22 cellular contexts compared by ENCODE assay signal in the genomic region with DNA sequence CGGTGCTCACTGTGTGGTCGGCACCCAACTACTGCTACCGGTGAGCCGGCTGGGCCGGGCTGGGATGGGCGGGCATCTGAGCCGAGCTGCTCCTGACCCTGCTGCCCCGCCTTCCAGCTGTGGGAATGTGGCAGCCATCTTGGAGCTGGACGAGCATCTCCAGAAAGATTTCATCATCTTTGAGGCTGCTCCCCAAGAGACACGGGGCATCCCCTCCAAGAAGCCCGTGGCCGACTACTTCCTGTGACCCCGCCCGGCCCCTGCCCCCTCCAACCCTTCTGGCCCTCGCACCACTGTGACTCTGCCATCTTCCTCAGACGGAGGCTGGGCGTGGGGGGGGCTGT. TPM values are rescaled to one million over a fixed set of nuclear protein-coding genes. Genes with fewer than 3 reads are reported as not detected.
DNase-seq lines count a peak whose midpoint lies in the region; ATAC-seq, FAIRE-seq and TF ChIP-seq lines count a peak whose summit lies in the region.
"Had no signal": no experiment of that assay in that cellular context is flagged by ENCODE, and none has a peak within 500 bp of the region (broad histone marks: within the 10 kb centered on the region; RNA-seq: fewer than 3 reads in every experiment).

No MANE protein-coding gene starts in this region.

- no peak for FAIRE-seq in HepG2 (lab: Jason Lieb, UNC)
- FAIRE-seq: A549 had no signal

- no peak overlapping the region for H3K9ac ChIP-seq in HepG2 (ENCODE audit: insufficient read depth, low read depth, low read length)

- H3K27ac ChIP-seq in HepG2 (ENCODE audit: extremely low read length, insufficient read depth, low read length) (no peak overlapping the region), right lobe of liver (no peak overlapping the region), osteoblast (ENCODE audit: low read depth, low read length) (no peak overlapping the region)
- H3K27ac ChIP-seq: A549, upper lobe of right lung had no signal

- H4K20me1 ChIP-seq in HepG2 (ENCODE audit: insufficient read depth, low read length) (no peaks in the 10 kb centered on the region), osteoblast (ENCODE audit: insufficient read depth, low read length) (no peaks in the 10 kb centered on the region)

- no peak for TF ChIP-seq RAD21 in HepG2 (CRISPR knock-in tag; IDR thresholded peaks at IDR 0.05)

- H3K4me2 ChIP-seq in HepG2 (ENCODE audit: low read depth, low read length): no peak overlapping the region
- H3K4me2 ChIP-seq in osteoblast (ENCODE audit: insufficient read depth, low read length): no peak overlapping the region
- H3K4me2 ChIP-seq: A549 had no signal

- ATAC-seq in HepG2: no peak
- ATAC-seq in right lobe of liver: no peak
- no peak for ATAC-seq in GM18861 (IDR thresholded peaks at IDR 0.05; ENCODE audit: unreplicated experiment)
- no peak for ATAC-seq in HG02763 (IDR thresholded peaks at IDR 0.05; ENCODE audit: unreplicated experiment)
- ATAC-seq: PC-3, upper lobe of right lung had no signal

- H3K4me1 ChIP-seq in HepG2 (ENCODE audit: insufficient read depth, low read length) (peaks cover 47% of the 10 kb centered on the region), right lobe of liver (peaks cover 0 to 8% (median 3%) of the 10 kb centered on the region in 4 donors), osteoblast (ENCODE audit: insufficient read depth, low read length) (no peaks in the 10 kb centered on the region)
- H3K4me1 ChIP-seq: upper lobe of right lung had no signal

- H2AFZ ChIP-seq in HepG2 (ENCODE audit: low read length) (no peak overlapping the region), osteoblast (ENCODE audit: low read length) (no peak overlapping the region)

- H3K9me3 ChIP-seq in HepG2 (ENCODE audit: low read length) (no peaks in the 10 kb centered on the region), right lobe of liver (no peaks in the 10 kb centered on the region), osteoblast (ENCODE audit: low read depth, low read length) (no peaks in the 10 kb centered on the region)
- H3K9me3 ChIP-seq: A549, upper lobe of right lung had no signal

- H3K79me2 ChIP-seq in HepG2 (ENCODE audit: insufficient read depth, low read length): peaks cover 16% of the 10 kb centered on the region
- H3K79me2 ChIP-seq in osteoblast (ENCODE audit: insufficient read depth, low read length): peaks cover 25% of the 10 kb centered on the region

- BruUV-seq in HepG2 (replicated peaks; lab: Mats Ljungman, UMichigan): no TSS peak

- POLR2A ChIA-PET in HepG2 (lab: Yijun Ruan, JAX): interaction anchor here (2.2 kb wide), 1 partner anchor 19 kb away, joined by 11 read pairs; a partner anchor contains a TSS

- DNase-seq in HepG2 (ENCODE audit: low spot score) (no peak), right lobe of liver (no peak), fibroblast of mammary gland (ENCODE audit: low read depth) (peak; percentile 52), osteoblast (ENCODE audit: insufficient read length, low spot score, missing footprints) (peak; percentile 82), COLO829 (ENCODE audit: low spot score) (no peak)
- no peak for DNase-seq in activated effector memory CD4-positive, alpha-beta T cell treated with anti-CD3 and anti-CD28 coated beads, Interleukin-2, amount 50 U/mL, for 16 hours
- DNase-seq: activated CD4-positive, CD25-positive, alpha-beta regulatory T cell; activated CD8-positive, alpha-beta T cell treated with anti-CD3 and anti-CD28 coated beads, Interleukin-2, amount 10 ng/mL, durations not matched to agents 7 days and 5 days; activated T-cell treated with anti-CD3 and anti-CD28 coated beads, Interleukin-2, amount 50 U/mL, for 72 hours; CD4-positive, CD25-positive, alpha-beta regulatory T cell; dermis blood vessel endothelial cell; DMS79; NCI-H2171 treated with DMSO at 0.1 percent for 48 hours; NCI-H82; nucleus accumbens; PC-3; stimulated activated naive B cell treated with anti-CD40 and anti-IgM and Interleukin-4, amounts not matched to agents 10 μg/mL and 1 μg/mL and 100 μg/mL, for 72 hours; upper lobe of right lung had no signal

- no peak for TF ChIP-seq POLR2A in HepG2 (IDR thresholded peaks at IDR 0.05; ENCODE audit: insufficient read depth in 1 of 2, low read depth in 2 of 2, low read length in 2 of 2)
- no peak for TF ChIP-seq POLR2A in right lobe of liver (IDR thresholded peaks at IDR 0.05)

- TF ChIP-seq EP300 in HepG2 (IDR thresholded peaks at IDR 0.05; ENCODE audit: low read depth in 2 of 2, low read length in 2 of 2) (no peak), HepG2 (CRISPR knock-in tag; IDR thresholded peaks at IDR 0.05; ENCODE audit: borderline replicate concordance) (no peak)

- in situ Hi-C loops in HepG2 (cut with HindIII; ENCODE audit: extremely low pct_ligation_motif_present, low pct_unique_long_range_greater_than_20kb): loop anchor here (25.0 kb wide), 1 partner anchor 553 kb away; no protein-coding TSS in a partner anchor

- intact Hi-C loops in HepG2 (cut with micrococcal nuclease; ENCODE audit: unreplicated experiment) (loop anchor here (10.0 kb wide), 1 partner anchor 570 kb away; a partner anchor contains a TSS), right lobe of liver (cut with DNase I) (no loop called here)

- H3K27me3 ChIP-seq in HepG2 (ENCODE audit: control insufficient read depth in 1 of 2, insufficient read depth in 2 of 2, low read length in 2 of 2) (no peaks in the 10 kb centered on the region), right lobe of liver (no peaks in the 10 kb centered on the region), osteoblast (ENCODE audit: insufficient read depth, low read length) (no peaks in the 10 kb centered on the region)
- H3K27me3 ChIP-seq: upper lobe of right lung had no signal

- TF ChIP-seq CTCF in HepG2 (CRISPR knock-in tag; IDR thresholded peaks at IDR 0.05) (no peak), right lobe of liver (IDR thresholded peaks at IDR 0.05) (no peak), fibroblast of mammary gland (conservative IDR thresholded peaks at IDR 0.05; ENCODE audit: control insufficient read depth, insufficient read depth, low read depth, low read length) (no peak), osteoblast (IDR thresholded peaks at IDR 0.05; ENCODE audit: extremely low read depth, low read depth, low read length) (no peak)

- CTCF ChIA-PET in HepG2 (lab: Yijun Ruan, JAX; ENCODE audit: low intra/inter-chr PET ratio, low total read pairs): no interaction called here

- WGBS in HepG2 (ENCODE audit: low lambda C conversion rate): 95% methylated on average over 17 of the region's 17 CpGs
- 34% methylated on average over 5 of the region's 17 CpGs for WGBS in right lobe of liver (ENCODE audit: insufficient coverage, low coverage, low lambda C conversion rate, missing lambda C conversion rate)

- peaks cover 24 to 45% of the 10 kb centered on the region in 2 experiments for H3K36me3 ChIP-seq in HepG2 (replicated peaks in 1 of 2; ENCODE audit: control insufficient read depth in 1 of 2, insufficient read depth in 2 of 2, low read length in 2 of 2)
- H3K36me3 ChIP-seq in right lobe of liver: peaks cover 0 to 55% (median 10%) of the 10 kb centered on the region in 4 donors
- H3K36me3 ChIP-seq in osteoblast (ENCODE audit: insufficient read depth, low read length): peaks cover 52% of the 10 kb centered on the region

- H3K4me3 ChIP-seq in HepG2 (replicated peaks in 1 of 3; ENCODE audit: insufficient read depth in 1 of 3, low read depth in 2 of 3, low read length in 3 of 3) (no peak overlapping the region), right lobe of liver (no peak overlapping the region), fibroblast of mammary gland (ENCODE audit: control insufficient read depth, low read depth, low read length) (no peak overlapping the region), osteoblast (ENCODE audit: insufficient read depth, low read length) (no peak overlapping the region)
- H3K4me3 ChIP-seq: A549, upper lobe of right lung had no signal

RNA-seq across cellular contexts. Expression of a gene that starts 6.9 kb away (rescaled TPM):
- total RNA-seq in HepG2 (2016; rRNA removed; fragmentation: Illumina TruSeq; extraction: Trizol) (0.24 TPM in 1 of 2 replicates, not detected in the other), right lobe of liver (under 1 TPM; 0.37 to 0.68 (median 0.42) TPM), osteoblast (0.29 and 0.36 TPM in 2 replicates)
- total RNA-seq in HepG2 (2016; cell fraction: cytosol; rRNA removed; fragmentation: Illumina TruSeq; extraction: Trizol; ENCODE audit: low read depth): 0.09 and 0.20 TPM in 2 replicates
- total RNA-seq in HepG2 (2016; cell fraction: insoluble cytoplasmic fraction; rRNA removed; fragmentation: Illumina TruSeq; extraction: Trizol): 0.16 and 0.37 TPM in 2 replicates
- 0.21 and 0.22 TPM in 2 replicates for total RNA-seq in HepG2 (2016; cell fraction: membrane; rRNA removed; fragmentation: Illumina TruSeq; extraction: Trizol)
- total RNA-seq in HepG2 (2016; cell fraction: nucleus; rRNA removed; fragmentation: Illumina TruSeq; extraction: Trizol): 0.25 and 0.47 TPM in 2 replicates
- 0.42 and 0.51 TPM in 2 replicates for polyA plus RNA-seq in HepG2 (2011; rRNA removed)
- polyA plus RNA-seq in HepG2 (2011; cell fraction: cytosol; rRNA removed): 0.08 and 0.24 TPM in 2 replicates
- polyA plus RNA-seq in HepG2 (2011; cell fraction: nucleus; rRNA removed): 1.6 and 1.8 TPM in 2 replicates
- 0.36 and 0.44 TPM in 2 replicates for polyA plus RNA-seq in HepG2 (2012)
- 0.35 and 0.51 TPM in 2 replicates for polyA plus RNA-seq in HepG2 (2016; cell fraction: cytosol; fragmentation: Illumina TruSeq; extraction: Trizol; ENCODE audit: low read depth)
- 0.25 and 0.34 TPM in 2 replicates for polyA plus RNA-seq in HepG2 (2016; cell fraction: insoluble cytoplasmic fraction; fragmentation: Illumina TruSeq; extraction: Trizol; ENCODE audit: low read depth)
- polyA plus RNA-seq in HepG2 (2016; cell fraction: membrane; fragmentation: Illumina TruSeq; extraction: Trizol; ENCODE audit: low read depth): 0.39 and 0.63 TPM in 2 replicates
- 0.78 and 1.4 TPM in 2 replicates for polyA plus RNA-seq in HepG2 (2016; cell fraction: nucleus; fragmentation: Illumina TruSeq; extraction: Trizol; ENCODE audit: insufficient read depth, low read depth)
- polyA minus RNA-seq in HepG2 (2011; rRNA and poly(A)+ RNA removed; ENCODE audit: low replicate concordance): 1.1 TPM in 1 of 2 replicates, not detected in the other
- not detected in 2 replicates for polyA minus RNA-seq in HepG2 (2011; cell fraction: cytosol; rRNA and poly(A)+ RNA removed)
- polyA minus RNA-seq in HepG2 (2011; cell fraction: nucleus; rRNA and poly(A)+ RNA removed): 0.39 and 0.62 TPM in 2 replicates
- polyA plus RNA-seq: IgD-negative memory B cell had no signal

RNA-seq across cellular contexts. Expression of a gene that starts 9.0 kb away (rescaled TPM):
- 176 and 177 TPM in 2 replicates for total RNA-seq in HepG2 (2016; rRNA removed; fragmentation: Illumina TruSeq; extraction: Trizol)
- 65.7 and 77.2 TPM in 2 replicates for total RNA-seq in HepG2 (2016; cell fraction: cytosol; rRNA removed; fragmentation: Illumina TruSeq; extraction: Trizol; ENCODE audit: low read depth)
- total RNA-seq in HepG2 (2016; cell fraction: insoluble cytoplasmic fraction; rRNA removed; fragmentation: Illumina TruSeq; extraction: Trizol): 171 and 181 TPM in 2 replicates
- 128 and 142 TPM in 2 replicates for total RNA-seq in HepG2 (2016; cell fraction: membrane; rRNA removed; fragmentation: Illumina TruSeq; extraction: Trizol)
- total RNA-seq in HepG2 (2016; cell fraction: nucleus; rRNA removed; fragmentation: Illumina TruSeq; extraction: Trizol): 74.9 and 87.3 TPM in 2 replicates
- polyA plus RNA-seq in HepG2 (2011; rRNA removed): 220 and 272 TPM in 2 replicates
- polyA plus RNA-seq in HepG2 (2011; cell fraction: cytosol; rRNA removed): 258 and 302 TPM in 2 replicates
- 210 and 223 TPM in 2 replicates for polyA plus RNA-seq in HepG2 (2011; cell fraction: nucleus; rRNA removed)
- 137 and 191 TPM in 2 replicates for polyA plus RNA-seq in HepG2 (2012)
- 74.4 and 81.5 TPM in 2 replicates for polyA plus RNA-seq in HepG2 (2016; cell fraction: cytosol; fragmentation: Illumina TruSeq; extraction: Trizol; ENCODE audit: low read depth)
- polyA plus RNA-seq in HepG2 (2016; cell fraction: insoluble cytoplasmic fraction; fragmentation: Illumina TruSeq; extraction: Trizol; ENCODE audit: low read depth): 211 and 227 TPM in 2 replicates
- 119 and 131 TPM in 2 replicates for polyA plus RNA-seq in HepG2 (2016; cell fraction: membrane; fragmentation: Illumina TruSeq; extraction: Trizol; ENCODE audit: low read depth)
- polyA plus RNA-seq in HepG2 (2016; cell fraction: nucleus; fragmentation: Illumina TruSeq; extraction: Trizol; ENCODE audit: insufficient read depth, low read depth): 198 and 202 TPM in 2 replicates
- 448 and 594 TPM in 2 replicates for polyA minus RNA-seq in HepG2 (2011; rRNA and poly(A)+ RNA removed; ENCODE audit: low replicate concordance)
- 140 and 151 TPM in 2 replicates for polyA minus RNA-seq in HepG2 (2011; cell fraction: cytosol; rRNA and poly(A)+ RNA removed)
- 46.2 and 53.8 TPM in 2 replicates for polyA minus RNA-seq in HepG2 (2011; cell fraction: nucleus; rRNA and poly(A)+ RNA removed)
- 10 to 100 TPM; 43.1 to 59.7 (median 47.0) TPM for total RNA-seq in right lobe of liver
- total RNA-seq in osteoblast: 175 and 178 TPM in 2 replicates

RNA-seq across cellular contexts. Expression of a gene that starts 11.2 kb away (rescaled TPM):
- total RNA-seq in HepG2 (2016; rRNA removed; fragmentation: Illumina TruSeq; extraction: Trizol): 4.8 and 5.4 TPM in 2 replicates
- total RNA-seq in HepG2 (2016; cell fraction: cytosol; rRNA removed; fragmentation: Illumina TruSeq; extraction: Trizol; ENCODE audit: low read depth): 15.6 and 18.9 TPM in 2 replicates
- total RNA-seq in HepG2 (2016; cell fraction: insoluble cytoplasmic fraction; rRNA removed; fragmentation: Illumina TruSeq; extraction: Trizol): 3.6 and 7.4 TPM in 2 replicates
- total RNA-seq in HepG2 (2016; cell fraction: membrane; rRNA removed; fragmentation: Illumina TruSeq; extraction: Trizol): 16.8 and 17.0 TPM in 2 replicates
- total RNA-seq in HepG2 (2016; cell fraction: nucleus; rRNA removed; fragmentation: Illumina TruSeq; extraction: Trizol): 3.7 and 3.9 TPM in 2 replicates
- polyA plus RNA-seq in HepG2 (2011; rRNA removed): 47.0 and 63.6 TPM in 2 replicates
- polyA plus RNA-seq in HepG2 (2011; cell fraction: cytosol; rRNA removed): 39.4 and 54.7 TPM in 2 replicates
- 83.9 and 94.9 TPM in 2 replicates for polyA plus RNA-seq in HepG2 (2011; cell fraction: nucleus; rRNA removed)
- 69.8 and 96.9 TPM in 2 replicates for polyA plus RNA-seq in HepG2 (2012)
- 32.9 and 34.4 TPM in 2 replicates for polyA plus RNA-seq in HepG2 (2016; cell fraction: cytosol; fragmentation: Illumina TruSeq; extraction: Trizol; ENCODE audit: low read depth)
- polyA plus RNA-seq in HepG2 (2016; cell fraction: insoluble cytoplasmic fraction; fragmentation: Illumina TruSeq; extraction: Trizol; ENCODE audit: low read depth): 7.4 and 9.0 TPM in 2 replicates
- polyA plus RNA-seq in HepG2 (2016; cell fraction: membrane; fragmentation: Illumina TruSeq; extraction: Trizol; ENCODE audit: low read depth): 23.4 and 24.5 TPM in 2 replicates
- 12.2 and 14.9 TPM in 2 replicates for polyA plus RNA-seq in HepG2 (2016; cell fraction: nucleus; fragmentation: Illumina TruSeq; extraction: Trizol; ENCODE audit: insufficient read depth, low read depth)
- polyA minus RNA-seq in HepG2 (2011; rRNA and poly(A)+ RNA removed; ENCODE audit: low replicate concordance): 4.9 and 32.0 TPM in 2 replicates
- polyA minus RNA-seq in HepG2 (2011; cell fraction: cytosol; rRNA and poly(A)+ RNA removed): 14.5 and 16.8 TPM in 2 replicates
- 7.6 and 11.2 TPM in 2 replicates for polyA minus RNA-seq in HepG2 (2011; cell fraction: nucleus; rRNA and poly(A)+ RNA removed)
- total RNA-seq in right lobe of liver: 10 to 100 TPM; 13.5 to 46.5 (median 21.9) TPM
- total RNA-seq in osteoblast: 28.2 and 31.2 TPM in 2 replicates

RNA-seq across cellular contexts. Expression of a gene that starts 19.2 kb away (rescaled TPM):
- 925 and 999 TPM in 2 replicates for total RNA-seq in HepG2 (2016; rRNA removed; fragmentation: Illumina TruSeq; extraction: Trizol)
- 363 and 383 TPM in 2 replicates for total RNA-seq in HepG2 (2016; cell fraction: cytosol; rRNA removed; fragmentation: Illumina TruSeq; extraction: Trizol; ENCODE audit: low read depth)
- total RNA-seq in HepG2 (2016; cell fraction: insoluble cytoplasmic fraction; rRNA removed; fragmentation: Illumina TruSeq; extraction: Trizol): 919 and 949 TPM in 2 replicates
- 400 and 482 TPM in 2 replicates for total RNA-seq in HepG2 (2016; cell fraction: membrane; rRNA removed; fragmentation: Illumina TruSeq; extraction: Trizol)
- 406 and 421 TPM in 2 replicates for total RNA-seq in HepG2 (2016; cell fraction: nucleus; rRNA removed; fragmentation: Illumina TruSeq; extraction: Trizol)
- polyA plus RNA-seq in HepG2 (2011; rRNA removed): 1,884 and 1,912 TPM in 2 replicates
- 1,982 and 2,786 TPM in 2 replicates for polyA plus RNA-seq in HepG2 (2011; cell fraction: cytosol; rRNA removed)
- polyA plus RNA-seq in HepG2 (2011; cell fraction: nucleus; rRNA removed): 1,265 and 1,338 TPM in 2 replicates
- polyA plus RNA-seq in HepG2 (2012): 2,541 and 2,865 TPM in 2 replicates
- 565 and 614 TPM in 2 replicates for polyA plus RNA-seq in HepG2 (2016; cell fraction: cytosol; fragmentation: Illumina TruSeq; extraction: Trizol; ENCODE audit: low read depth)
- 1,258 and 1,452 TPM in 2 replicates for polyA plus RNA-seq in HepG2 (2016; cell fraction: insoluble cytoplasmic fraction; fragmentation: Illumina TruSeq; extraction: Trizol; ENCODE audit: low read depth)
- polyA plus RNA-seq in HepG2 (2016; cell fraction: membrane; fragmentation: Illumina TruSeq; extraction: Trizol; ENCODE audit: low read depth): 559 and 571 TPM in 2 replicates
- polyA plus RNA-seq in HepG2 (2016; cell fraction: nucleus; fragmentation: Illumina TruSeq; extraction: Trizol; ENCODE audit: insufficient read depth, low read depth): 791 and 794 TPM in 2 replicates
- polyA minus RNA-seq in HepG2 (2011; rRNA and poly(A)+ RNA removed; ENCODE audit: low replicate concordance): 1,277 and 3,284 TPM in 2 replicates
- polyA minus RNA-seq in HepG2 (2011; cell fraction: cytosol; rRNA and poly(A)+ RNA removed): 1,933 and 2,188 TPM in 2 replicates
- polyA minus RNA-seq in HepG2 (2011; cell fraction: nucleus; rRNA and poly(A)+ RNA removed): 380 and 520 TPM in 2 replicates
- 100 to 1,000 TPM; 113 to 580 (median 345) TPM for total RNA-seq in right lobe of liver
- 579 and 705 TPM in 2 replicates for total RNA-seq in osteoblast

RNA-seq across cellular contexts. Expression of a gene that starts 28.5 kb away (rescaled TPM):
- total RNA-seq in HepG2 (2016; rRNA removed; fragmentation: Illumina TruSeq; extraction: Trizol): 14.3 and 20.6 TPM in 2 replicates
- 77.8 and 81.7 TPM in 2 replicates for total RNA-seq in HepG2 (2016; cell fraction: cytosol; rRNA removed; fragmentation: Illumina TruSeq; extraction: Trizol; ENCODE audit: low read depth)
- 18.6 and 20.5 TPM in 2 replicates for total RNA-seq in HepG2 (2016; cell fraction: insoluble cytoplasmic fraction; rRNA removed; fragmentation: Illumina TruSeq; extraction: Trizol)
- 48.3 and 54.4 TPM in 2 replicates for total RNA-seq in HepG2 (2016; cell fraction: membrane; rRNA removed; fragmentation: Illumina TruSeq; extraction: Trizol)
- 7.6 and 12.3 TPM in 2 replicates for total RNA-seq in HepG2 (2016; cell fraction: nucleus; rRNA removed; fragmentation: Illumina TruSeq; extraction: Trizol)
- polyA plus RNA-seq in HepG2 (2011; rRNA removed): 18.7 and 21.2 TPM in 2 replicates
- polyA plus RNA-seq in HepG2 (2011; cell fraction: cytosol; rRNA removed): 12.2 and 14.1 TPM in 2 replicates
- polyA plus RNA-seq in HepG2 (2011; cell fraction: nucleus; rRNA removed): 55.4 and 67.8 TPM in 2 replicates
- polyA plus RNA-seq in HepG2 (2012): 10.4 and 27.8 TPM in 2 replicates
- 113 and 123 TPM in 2 replicates for polyA plus RNA-seq in HepG2 (2016; cell fraction: cytosol; fragmentation: Illumina TruSeq; extraction: Trizol; ENCODE audit: low read depth)
- polyA plus RNA-seq in HepG2 (2016; cell fraction: insoluble cytoplasmic fraction; fragmentation: Illumina TruSeq; extraction: Trizol; ENCODE audit: low read depth): 19.3 and 21.1 TPM in 2 replicates
- polyA plus RNA-seq in HepG2 (2016; cell fraction: membrane; fragmentation: Illumina TruSeq; extraction: Trizol; ENCODE audit: low read depth): 79.9 and 83.9 TPM in 2 replicates
- polyA plus RNA-seq in HepG2 (2016; cell fraction: nucleus; fragmentation: Illumina TruSeq; extraction: Trizol; ENCODE audit: insufficient read depth, low read depth): 23.3 and 24.8 TPM in 2 replicates
- polyA minus RNA-seq in HepG2 (2011; rRNA and poly(A)+ RNA removed; ENCODE audit: low replicate concordance): 11.3 and 12.4 TPM in 2 replicates
- 4.6 and 9.4 TPM in 2 replicates for polyA minus RNA-seq in HepG2 (2011; cell fraction: cytosol; rRNA and poly(A)+ RNA removed)
- 8.9 and 9.7 TPM in 2 replicates for polyA minus RNA-seq in HepG2 (2011; cell fraction: nucleus; rRNA and poly(A)+ RNA removed)
- 1 to 10 TPM in 4 of 6 experiments, under 1 TPM in 1, not detected in 1; 0.19 to 2.3 (median 2.3) TPM for total RNA-seq in right lobe of liver
- total RNA-seq in osteoblast: 0.36 and 0.88 TPM in 2 replicates
- polyA plus RNA-seq: IgD-negative memory B cell had no signal

Comparison
In these comparisons a context has a peak if more than half of its experiments do, and no peak if none do; other contexts are left out.
1. DNase-seq: peak in fibroblast of mammary gland (single experiment) and osteoblast (single experiment); none in HepG2 (single experiment), right lobe of liver (0 of 3), activated effector memory CD4-positive, alpha-beta T cell treated with anti-CD3 and anti-CD28 coated beads, Interleukin-2, amount 50 U/mL, for 16 hours (single experiment) and COLO829 (single experiment).